Comparison of ENCODE assay signal across 1 cellular context in genomic region chr1:916173-917075, GRCh38.
TF ChIP-seq lines count a peak whose summit lies in the region.

No MANE protein-coding gene starts in this region.

TF ChIP-seq in HEK293, 187 proteins besides CTCF, POLR2A, EP300 and RAD21 (continued from another document):
- TF ChIP-seq PRDM6 (tag by site-specific recombination; IDR thresholded peaks at IDR 0.05) (peak; percentile 82; the same call in 1 of the 2 replicates), MZF1 (tag by site-specific recombination; IDR thresholded peaks at IDR 0.05; ENCODE audit: borderline replicate concordance) (no peak), TCF7L2 (IDR thresholded peaks at IDR 0.05; ENCODE audit: borderline replicate concordance, low read depth, low read length) (peak; percentile 58; the same call in 1 of the 2 replicates), ZNF600 (tag by site-specific recombination; IDR thresholded peaks at IDR 0.05) (peak; percentile 80), GLI2 (tag by site-specific recombination; IDR thresholded peaks at IDR 0.05; ENCODE audit: borderline replicate concordance, low read depth) (0 out of 2 replicates have a peak, but pooled peaks have one; percentile 26), SCRT1 (tag by site-specific recombination; IDR thresholded peaks at IDR 0.05; ENCODE audit: borderline replicate concordance) (no peak), GLIS2 (tag by site-specific recombination; IDR thresholded peaks at IDR 0.05) (peak; percentile 52), WT1 (tag by site-specific recombination; IDR thresholded peaks at IDR 0.05) (peak; percentile 51), ZEB2 (tag by site-specific recombination; IDR thresholded peaks at IDR 0.05) (peak; percentile 84), ZNF692 (tag by site-specific recombination; IDR thresholded peaks at IDR 0.05) (0 out of 2 replicates have a peak, but pooled peaks have one; percentile 53), KLF8 (tag by site-specific recombination; IDR thresholded peaks at IDR 0.05) (peak; percentile 56; the same call in 1 of the 2 replicates), HIC1 (tag by site-specific recombination; IDR thresholded peaks at IDR 0.05) (peak; percentile 57), SP7 (tag by site-specific recombination; IDR thresholded peaks at IDR 0.05) (peak; percentile 90), PATZ1 (tag by site-specific recombination; IDR thresholded peaks at IDR 0.05) (peak; percentile 84), FEZF1 (tag by site-specific recombination; IDR thresholded peaks at IDR 0.05) (peak; percentile 74), TSHZ1 (tag by site-specific recombination; IDR thresholded peaks at IDR 0.05; ENCODE audit: borderline replicate concordance) (0 out of 2 replicates have a peak, but pooled peaks have one; percentile 16), ZNF146 (tag by site-specific recombination; IDR thresholded peaks at IDR 0.05) (no peak), ZNF626 (tag by site-specific recombination; IDR thresholded peaks at IDR 0.05) (no peak), YY1 (tag by site-specific recombination; IDR thresholded peaks at IDR 0.05) (no peak), SP2 (tag by site-specific recombination; IDR thresholded peaks at IDR 0.05) (peak; percentile 35), OSR2 (tag by site-specific recombination; IDR thresholded peaks at IDR 0.05) (peak; percentile 86), GLIS1 (tag by site-specific recombination; IDR thresholded peaks at IDR 0.05) (peak; percentile 91), ZFHX2 (tag by site-specific recombination; conservative IDR thresholded peaks at IDR 0.05) (peak; percentile 70), ZSCAN30 (tag by site-specific recombination; IDR thresholded peaks at IDR 0.05) (peak; percentile 2; the same call in 1 of the 2 replicates), ZIC2 (tag by site-specific recombination; IDR thresholded peaks at IDR 0.05) (peak; percentile 66), ZNF341 (tag by site-specific recombination; IDR thresholded peaks at IDR 0.05; ENCODE audit: low read depth) (peak; percentile 97), KLF10 (tag by site-specific recombination; IDR thresholded peaks at IDR 0.05) (peak; percentile 55; the same call in 1 of the 2 replicates), ZNF2 (tag by site-specific recombination; IDR thresholded peaks at IDR 0.05) (no peak), ZBTB44 (tag by site-specific recombination; IDR thresholded peaks at IDR 0.05) (peak; percentile 92), ZNF561 (tag by site-specific recombination; IDR thresholded peaks at IDR 0.05; ENCODE audit: borderline replicate concordance) (peak; percentile 43; the same call in 1 of the 2 replicates), ZNF701 (tag by site-specific recombination; IDR thresholded peaks at IDR 0.05) (no peak), ZNF223 (tag by site-specific recombination; IDR thresholded peaks at IDR 0.05) (no peak), INSM2 (tag by site-specific recombination; IDR thresholded peaks at IDR 0.05) (no peak), ZNF610 (tag by site-specific recombination; IDR thresholded peaks at IDR 0.05; ENCODE audit: borderline replicate concordance) (peak; percentile 80; the same call in 1 of the 2 replicates)
